Comparison of ENCODE assay signal across 1 cellular context in the genomic region with DNA sequence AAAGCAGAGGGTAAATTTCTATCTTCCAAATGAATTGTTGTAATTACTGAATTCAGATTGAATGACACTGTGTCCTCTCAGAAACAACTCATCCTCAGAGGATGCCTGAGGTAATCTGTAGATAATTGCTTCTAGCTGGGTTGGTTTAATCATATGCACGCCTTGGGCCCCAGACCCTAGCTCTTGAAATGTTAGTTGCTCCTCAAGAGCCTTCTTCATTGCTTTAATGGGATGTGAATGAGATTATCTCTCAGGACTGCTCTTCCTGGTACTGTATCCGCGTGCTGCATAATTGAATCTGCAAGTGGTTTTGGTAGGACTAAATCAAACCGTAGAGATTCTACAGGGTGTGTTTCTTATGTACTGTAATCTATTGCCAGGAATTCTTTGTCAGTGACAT.
TF ChIP-seq lines count a peak whose summit lies in the region.

No MANE protein-coding gene starts in this region.

TF ChIP-seq in GM23338, 12 proteins besides CTCF, POLR2A, EP300 and RAD21 (continued from another document):
- TF ChIP-seq ZNF462 (CRISPR knock-in tag; IDR thresholded peaks at IDR 0.05): no peak
- TF ChIP-seq NANOG (IDR thresholded peaks at IDR 0.05; ENCODE audit: borderline replicate concordance): no peak
- TF ChIP-seq, protein P1, sequence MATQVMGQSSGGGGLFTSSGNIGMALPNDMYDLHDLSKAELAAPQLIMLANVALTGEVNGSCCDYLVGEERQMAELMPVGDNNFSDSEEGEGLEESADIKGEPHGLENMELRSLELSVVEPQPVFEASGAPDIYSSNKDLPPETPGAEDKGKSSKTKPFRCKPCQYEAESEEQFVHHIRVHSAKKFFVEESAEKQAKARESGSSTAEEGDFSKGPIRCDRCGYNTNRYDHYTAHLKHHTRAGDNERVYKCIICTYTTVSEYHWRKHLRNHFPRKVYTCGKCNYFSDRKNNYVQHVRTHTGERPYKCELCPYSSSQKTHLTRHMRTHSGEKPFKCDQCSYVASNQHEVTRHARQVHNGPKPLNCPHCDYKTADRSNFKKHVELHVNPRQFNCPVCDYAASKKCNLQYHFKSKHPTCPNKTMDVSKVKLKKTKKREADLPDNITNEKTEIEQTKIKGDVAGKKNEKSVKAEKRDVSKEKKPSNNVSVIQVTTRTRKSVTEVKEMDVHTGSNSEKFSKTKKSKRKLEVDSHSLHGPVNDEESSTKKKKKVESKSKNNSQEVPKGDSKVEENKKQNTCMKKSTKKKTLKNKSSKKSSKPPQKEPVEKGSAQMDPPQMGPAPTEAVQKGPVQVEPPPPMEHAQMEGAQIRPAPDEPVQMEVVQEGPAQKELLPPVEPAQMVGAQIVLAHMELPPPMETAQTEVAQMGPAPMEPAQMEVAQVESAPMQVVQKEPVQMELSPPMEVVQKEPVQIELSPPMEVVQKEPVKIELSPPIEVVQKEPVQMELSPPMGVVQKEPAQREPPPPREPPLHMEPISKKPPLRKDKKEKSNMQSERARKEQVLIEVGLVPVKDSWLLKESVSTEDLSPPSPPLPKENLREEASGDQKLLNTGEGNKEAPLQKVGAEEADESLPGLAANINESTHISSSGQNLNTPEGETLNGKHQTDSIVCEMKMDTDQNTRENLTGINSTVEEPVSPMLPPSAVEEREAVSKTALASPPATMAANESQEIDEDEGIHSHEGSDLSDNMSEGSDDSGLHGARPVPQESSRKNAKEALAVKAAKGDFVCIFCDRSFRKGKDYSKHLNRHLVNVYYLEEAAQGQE (IDR thresholded peaks at IDR 0.05; ENCODE audit: unreplicated experiment): no peak
- TF ChIP-seq ZNF114 (CRISPR knock-in tag; IDR thresholded peaks at IDR 0.05): no peak
- no peak for TF ChIP-seq POLR2AphosphoS5 (IDR thresholded peaks at IDR 0.05; ENCODE audit: low read depth)
- no peak for TF ChIP-seq ETS1 (IDR thresholded peaks at IDR 0.05)
- TF ChIP-seq EZH2 (IDR thresholded peaks at IDR 0.05; ENCODE audit: low read depth, unreplicated experiment): no peak
- no peak for TF ChIP-seq ZNF331 (CRISPR knock-in tag; IDR thresholded peaks at IDR 0.05; ENCODE audit: low read depth)
- no peak for TF ChIP-seq CREB1 (CRISPR knock-in tag; IDR thresholded peaks at IDR 0.05; ENCODE audit: low read depth)
- no peak for TF ChIP-seq JUNB (IDR thresholded peaks at IDR 0.05; ENCODE audit: unreplicated experiment)
- no peak for TF ChIP-seq STAT1 (IDR thresholded peaks at IDR 0.05; ENCODE audit: unreplicated experiment)
